10 cellular contexts compared by ENCODE assay signal in the genomic region with DNA sequence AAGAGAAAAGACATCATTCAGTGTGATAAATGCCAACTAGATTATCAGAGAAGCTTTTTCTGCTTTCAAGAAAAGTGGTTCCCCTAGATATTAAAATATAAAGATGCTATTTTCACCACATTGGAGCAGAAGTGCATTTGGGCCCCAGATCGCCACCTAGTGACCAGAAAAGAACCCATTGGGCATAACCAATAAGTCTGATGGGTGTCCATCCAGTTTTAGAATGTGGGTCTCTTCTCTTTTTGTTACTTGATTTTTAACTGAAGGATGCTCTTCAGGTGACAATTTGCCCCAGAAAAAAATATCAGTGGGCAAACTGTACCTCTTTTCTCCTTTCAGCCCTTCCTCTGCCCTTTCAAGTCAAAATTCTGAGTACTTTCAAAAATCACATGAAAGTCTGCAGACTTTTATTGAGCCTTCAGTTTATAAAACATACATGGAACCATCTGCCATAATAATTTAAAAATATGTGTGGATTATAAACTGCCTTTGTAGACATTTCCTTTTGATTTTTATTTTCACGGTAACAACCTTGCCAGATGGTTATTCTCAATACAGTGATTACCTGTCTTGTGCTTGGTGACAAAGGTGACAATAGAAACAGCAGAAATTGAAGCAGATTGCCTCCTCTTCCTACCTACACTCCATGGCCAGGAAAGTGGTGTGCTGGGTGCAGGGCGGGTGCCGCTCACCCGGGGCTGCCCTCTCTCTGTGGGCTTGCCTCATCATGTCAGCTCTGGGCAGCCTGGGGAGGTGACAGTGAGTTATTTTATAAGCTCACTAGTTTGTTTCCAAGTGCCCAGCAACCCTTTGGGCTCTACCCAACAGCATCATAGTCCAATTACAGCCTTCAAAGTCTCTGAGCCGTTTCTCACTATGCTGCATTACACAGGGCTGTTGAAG.
DNase-seq lines count a peak whose midpoint lies in the region; ATAC-seq and TF ChIP-seq lines count a peak whose summit lies in the region.
"Had no signal": no experiment of that assay in that cellular context is flagged by ENCODE, and none has a peak within 500 bp of the region (broad histone marks: within the 10 kb centered on the region; RNA-seq: fewer than 3 reads in every experiment).

No MANE protein-coding gene starts in this region.

- no peaks in the 10 kb centered on the region for H3K79me2 ChIP-seq in HCT116 (ENCODE audit: insufficient read depth, low read length)

- no peak overlapping the region for H3K4me2 ChIP-seq in HCT116 (ENCODE audit: low read length)
- H3K4me2 ChIP-seq: BLaER1 treated with 17β-estradiol and CSF1 and Interleukin-3, amounts not matched to agents 10 nM and 100 nM had no signal

- intact Hi-C loops in HCT116 (cut with micrococcal nuclease), result loop anchor here (2.0 kb wide), 3 partner anchors 89 to 135 kb away; no protein-coding TSS in a partner anchor

- peak; percentile 42 for TF ChIP-seq RAD21 in HCT116 (IDR thresholded peaks at IDR 0.05; ENCODE audit: low read depth)

- DNase-seq in NCI-H1105 treated with DMSO at 0.1 percent for 48 hours (lab: John Stamatoyannopoulos, UW) (peak; percentile 7), NCI-H1105 (lab: John Stamatoyannopoulos, UW) (no peak), HCT116 (ENCODE audit: low read depth, low spot score) (no peak), left lobe of liver (ENCODE audit: low spot score) (no peak), MG63 (no peak)
- peak; percentile 3 to 14 for DNase-seq in activated CD4-positive, alpha-beta T cell treated with anti-CD3 and anti-CD28 coated beads, Interleukin-2, amount 50 U/mL, for 48 hours
- no peak for DNase-seq in activated effector memory CD4-positive, alpha-beta T cell treated with anti-CD3 and anti-CD28 coated beads, Interleukin-2, amount 50 U/mL, for 16 hours

- RAD21 ChIA-PET in HCT116 (lab: Charles Lee; ENCODE audit: low non-redundant PET in 1 of 2, low total read pairs in 2 of 2, uncharacterized antibody in 2 of 2, unreplicated experiment in 2 of 2), result no interaction called here

- H3K36me3 ChIP-seq in HCT116 (ENCODE audit: control insufficient read depth in 1 of 2, insufficient read depth in 2 of 2, low read length in 2 of 2) (no peaks in the 10 kb centered on the region), MG63 (no peaks in the 10 kb centered on the region)
- H3K36me3 ChIP-seq: BLaER1 treated with 17β-estradiol and CSF1 and Interleukin-3, amounts not matched to agents 10 nM and 100 nM had no signal

- no peak for TF ChIP-seq POLR2A in HCT116 (IDR thresholded peaks at IDR 0.05; ENCODE audit: borderline replicate concordance, extremely low read depth, insufficient read depth, insufficient read length)

- H3K27ac ChIP-seq in HCT116 (ENCODE audit: low read depth, low read length), result no peak overlapping the region
- H3K27ac ChIP-seq: BLaER1 treated with 17β-estradiol and CSF1 and Interleukin-3, amounts not matched to agents 10 nM and 100 nM had no signal

- H3K9me3 ChIP-seq in HCT116 (ENCODE audit: control insufficient read depth in 1 of 2, insufficient read depth in 1 of 2, low read depth in 1 of 2, low read length in 2 of 2) (no peaks in the 10 kb centered on the region), MG63 (no peaks in the 10 kb centered on the region)

- H3K9me2 ChIP-seq in HCT116 (ENCODE audit: insufficient read depth), result no peaks in the 10 kb centered on the region

- H3K4me3 ChIP-seq in HCT116 (replicated peaks in 1 of 2; ENCODE audit: low read depth in 1 of 2, low read length in 2 of 2) (no peak overlapping the region), MG63 (no peak overlapping the region)
- H3K4me3 ChIP-seq: BLaER1 treated with 17β-estradiol and CSF1 and Interleukin-3, amounts not matched to agents 10 nM and 100 nM; lung had no signal

- TF ChIP-seq CTCF in HCT116 (IDR thresholded peaks at IDR 0.05 in 2 of 3, conservative IDR thresholded peaks at IDR 0.05 in 1 of 3; ENCODE audit: borderline replicate concordance in 1 of 3, insufficient read depth in 1 of 3, low read depth in 2 of 3, low read length in 2 of 3), result peak; percentile 47 to 80 (median 78); a peak in 5 of 6 replicates

- BruUV-seq in HCT116 (replicated peaks; lab: Mats Ljungman, UMichigan), result no TSS peak

- H4K20me1 ChIP-seq in HCT116 (ENCODE audit: insufficient read depth), result no peaks in the 10 kb centered on the region
- H4K20me1 ChIP-seq: BLaER1 treated with 17β-estradiol and CSF1 and Interleukin-3, amounts not matched to agents 10 nM and 100 nM had no signal

- no peaks in the 10 kb centered on the region for H3K4me1 ChIP-seq in HCT116 (ENCODE audit: control insufficient read depth in 1 of 2, insufficient read depth in 2 of 2, low read length in 2 of 2)
- H3K4me1 ChIP-seq: BLaER1 treated with 17β-estradiol and CSF1 and Interleukin-3, amounts not matched to agents 10 nM and 100 nM had no signal

- POLR2A ChIA-PET in HCT116 (lab: Charles Lee), result no interaction called here

- no peak overlapping the region for H3K9ac ChIP-seq in HCT116 (ENCODE audit: low read length)
- H3K9ac ChIP-seq: BLaER1 treated with 17β-estradiol and CSF1 and Interleukin-3, amounts not matched to agents 10 nM and 100 nM had no signal

- ATAC-seq in HCT116 (peak; percentile 88), left lobe of liver (peak; percentile 71), HG02852 (IDR thresholded peaks at IDR 0.05; ENCODE audit: unreplicated experiment) (no peak)

- peaks cover 25% of the 10 kb centered on the region for H3K27me3 ChIP-seq in HCT116 (ENCODE audit: insufficient read depth, low read length)
- H3K27me3 ChIP-seq in MG63, result no peaks in the 10 kb centered on the region
- H3K27me3 ChIP-seq: BLaER1 treated with 17β-estradiol and CSF1 and Interleukin-3, amounts not matched to agents 10 nM and 100 nM had no signal

- CTCF ChIA-PET in HCT116 (lab: Charles Lee), result interaction anchor here (0.9 to 3.1 kb wide), 6 partner anchors 9 to 136 kb away, joined by 3 to 12 read pairs (median 4); no protein-coding TSS in a partner anchor

- H2AFZ ChIP-seq in HCT116 (ENCODE audit: low read depth, low read length, poor library complexity, severe bottlenecking), result no peak overlapping the region

TF ChIP-seq in HCT116, 20 proteins besides CTCF, POLR2A, EP300 and RAD21 (continues in another document):
- no peak for TF ChIP-seq CBX3 (IDR thresholded peaks at IDR 0.05; ENCODE audit: low read depth)
- TF ChIP-seq ZNF274 (IDR thresholded peaks at IDR 0.05; ENCODE audit: low read depth, low read length), result no peak
- no peak for TF ChIP-seq SIN3A (IDR thresholded peaks at IDR 0.05; ENCODE audit: low read depth)
- TF ChIP-seq EZH2phosphoT487 (IDR thresholded peaks at IDR 0.05; ENCODE audit: borderline replicate concordance), result no peak
- TF ChIP-seq, protein P1, sequence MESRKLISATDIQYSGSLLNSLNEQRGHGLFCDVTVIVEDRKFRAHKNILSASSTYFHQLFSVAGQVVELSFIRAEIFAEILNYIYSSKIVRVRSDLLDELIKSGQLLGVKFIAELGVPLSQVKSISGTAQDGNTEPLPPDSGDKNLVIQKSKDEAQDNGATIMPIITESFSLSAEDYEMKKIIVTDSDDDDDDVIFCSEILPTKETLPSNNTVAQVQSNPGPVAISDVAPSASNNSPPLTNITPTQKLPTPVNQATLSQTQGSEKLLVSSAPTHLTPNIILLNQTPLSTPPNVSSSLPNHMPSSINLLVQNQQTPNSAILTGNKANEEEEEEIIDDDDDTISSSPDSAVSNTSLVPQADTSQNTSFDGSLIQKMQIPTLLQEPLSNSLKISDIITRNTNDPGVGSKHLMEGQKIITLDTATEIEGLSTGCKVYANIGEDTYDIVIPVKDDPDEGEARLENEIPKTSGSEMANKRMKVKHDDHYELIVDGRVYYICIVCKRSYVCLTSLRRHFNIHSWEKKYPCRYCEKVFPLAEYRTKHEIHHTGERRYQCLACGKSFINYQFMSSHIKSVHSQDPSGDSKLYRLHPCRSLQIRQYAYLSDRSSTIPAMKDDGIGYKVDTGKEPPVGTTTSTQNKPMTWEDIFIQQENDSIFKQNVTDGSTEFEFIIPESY (IDR thresholded peaks at IDR 0.05; ENCODE audit: extremely low read depth, insufficient replicate concordance, low read length), result no peak
- TF ChIP-seq FOSL1 (IDR thresholded peaks at IDR 0.05; ENCODE audit: low read depth), result no peak
- TF ChIP-seq, protein P2, sequence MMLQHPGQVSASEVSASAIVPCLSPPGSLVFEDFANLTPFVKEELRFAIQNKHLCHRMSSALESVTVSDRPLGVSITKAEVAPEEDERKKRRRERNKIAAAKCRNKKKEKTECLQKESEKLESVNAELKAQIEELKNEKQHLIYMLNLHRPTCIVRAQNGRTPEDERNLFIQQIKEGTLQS (IDR thresholded peaks at IDR 0.05), result no peak
- no peak for TF ChIP-seq EGR1 (IDR thresholded peaks at IDR 0.05; ENCODE audit: low read depth)
- no peak for TF ChIP-seq SP1 (IDR thresholded peaks at IDR 0.05; ENCODE audit: low read depth)
- no peak for TF ChIP-seq CEBPB (IDR thresholded peaks at IDR 0.05; ENCODE audit: low read depth)
- TF ChIP-seq JUND (IDR thresholded peaks at IDR 0.05), result no peak
- TF ChIP-seq ELF1 (IDR thresholded peaks at IDR 0.05; ENCODE audit: borderline replicate concordance, low read depth), result no peak
- no peak for TF ChIP-seq POLR2AphosphoS5 (IDR thresholded peaks at IDR 0.05; ENCODE audit: low read depth, low read length)
- TF ChIP-seq, protein P3, sequence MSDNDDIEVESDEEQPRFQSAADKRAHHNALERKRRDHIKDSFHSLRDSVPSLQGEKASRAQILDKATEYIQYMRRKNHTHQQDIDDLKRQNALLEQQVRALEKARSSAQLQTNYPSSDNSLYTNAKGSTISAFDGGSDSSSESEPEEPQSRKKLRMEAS (IDR thresholded peaks at IDR 0.05), result no peak
- TF ChIP-seq TCF7L2 (IDR thresholded peaks at IDR 0.05; ENCODE audit: borderline replicate concordance, extremely low read depth, insufficient read depth, insufficient read length), result no peak
- TF ChIP-seq SRF (IDR thresholded peaks at IDR 0.05; ENCODE audit: low read depth), result no peak
- no peak for TF ChIP-seq YY1 (IDR thresholded peaks at IDR 0.05; ENCODE audit: extremely low read depth, insufficient replicate concordance, low read depth, low read length)
- TF ChIP-seq EZH2 (IDR thresholded peaks at IDR 0.05), result no peak
- TF ChIP-seq ZFX (IDR thresholded peaks at IDR 0.05), result no peak

Comparison
In these comparisons a context has a peak if more than half of its experiments do, and no peak if none do; other contexts are left out.
1. DNase-seq: peak in NCI-H1105 treated with DMSO at 0.1 percent for 48 hours (single experiment) and activated CD4-positive, alpha-beta T cell treated with anti-CD3 and anti-CD28 coated beads, Interleukin-2, amount 50 U/mL, for 48 hours (2 of 2); none in NCI-H1105 (single experiment), HCT116 (single experiment), left lobe of liver (single experiment), activated effector memory CD4-positive, alpha-beta T cell treated with anti-CD3 and anti-CD28 coated beads, Interleukin-2, amount 50 U/mL, for 16 hours (single experiment) and MG63 (single experiment).